In the genomic region with DNA sequence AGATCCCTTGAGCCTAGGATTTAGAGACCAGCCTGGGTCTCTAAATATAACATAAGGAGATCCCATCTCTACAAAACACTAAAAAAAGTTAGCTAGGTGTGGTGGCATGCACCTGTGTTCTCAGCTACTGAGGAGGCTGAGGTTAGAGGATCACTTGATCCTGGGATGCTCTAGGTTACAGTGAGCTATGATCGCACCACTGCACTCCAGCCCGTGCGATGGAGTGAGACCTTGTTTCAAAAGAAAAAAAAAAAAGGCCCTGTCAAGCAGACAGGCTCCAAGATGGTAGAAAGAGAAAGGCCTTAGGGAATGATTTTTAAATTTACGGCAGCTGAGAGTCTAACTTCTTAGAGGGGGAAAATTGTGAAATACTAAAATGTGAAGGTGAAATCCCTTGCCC, we compare ENCODE assay signal across 1 cellular context.
TF ChIP-seq lines count a peak whose summit lies in the region.

No MANE protein-coding gene starts in this region.

TF ChIP-seq in K562, 482 proteins besides CTCF, POLR2A, EP300 and RAD21:
- TF ChIP-seq BHLHE40 (IDR thresholded peaks at IDR 0.05; ENCODE audit: low read length): no peak
- TF ChIP-seq RUNX1 (IDR thresholded peaks at IDR 0.05; ENCODE audit: low read depth): no peak
- TF ChIP-seq, protein P1, sequence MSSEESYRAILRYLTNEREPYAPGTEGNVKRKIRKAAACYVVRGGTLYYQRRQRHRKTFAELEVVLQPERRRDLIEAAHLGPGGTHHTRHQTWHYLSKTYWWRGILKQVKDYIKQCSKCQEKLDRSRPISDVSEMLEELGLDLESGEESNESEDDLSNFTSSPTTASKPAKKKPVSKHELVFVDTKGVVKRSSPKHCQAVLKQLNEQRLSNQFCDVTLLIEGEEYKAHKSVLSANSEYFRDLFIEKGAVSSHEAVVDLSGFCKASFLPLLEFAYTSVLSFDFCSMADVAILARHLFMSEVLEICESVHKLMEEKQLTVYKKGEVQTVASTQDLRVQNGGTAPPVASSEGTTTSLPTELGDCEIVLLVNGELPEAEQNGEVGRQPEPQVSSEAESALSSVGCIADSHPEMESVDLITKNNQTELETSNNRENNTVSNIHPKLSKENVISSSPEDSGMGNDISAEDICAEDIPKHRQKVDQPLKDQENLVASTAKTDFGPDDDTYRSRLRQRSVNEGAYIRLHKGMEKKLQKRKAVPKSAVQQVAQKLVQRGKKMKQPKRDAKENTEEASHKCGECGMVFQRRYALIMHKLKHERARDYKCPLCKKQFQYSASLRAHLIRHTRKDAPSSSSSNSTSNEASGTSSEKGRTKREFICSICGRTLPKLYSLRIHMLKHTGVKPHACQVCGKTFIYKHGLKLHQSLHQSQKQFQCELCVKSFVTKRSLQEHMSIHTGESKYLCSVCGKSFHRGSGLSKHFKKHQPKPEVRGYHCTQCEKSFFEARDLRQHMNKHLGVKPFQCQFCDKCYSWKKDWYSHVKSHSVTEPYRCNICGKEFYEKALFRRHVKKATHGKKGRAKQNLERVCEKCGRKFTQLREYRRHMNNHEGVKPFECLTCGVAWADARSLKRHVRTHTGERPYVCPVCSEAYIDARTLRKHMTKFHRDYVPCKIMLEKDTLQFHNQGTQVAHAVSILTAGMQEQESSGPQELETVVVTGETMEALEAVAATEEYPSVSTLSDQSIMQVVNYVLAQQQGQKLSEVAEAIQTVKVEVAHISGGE (CRISPR knock-in tag; IDR thresholded peaks at IDR 0.05): peak in 1 of 3 experiments; percentile 12; a peak in 1 of 6 replicates
- TF ChIP-seq ESRRB (CRISPR knock-in tag; IDR thresholded peaks at IDR 0.05; ENCODE audit: borderline replicate concordance): no peak
- TF ChIP-seq C11orf30 (IDR thresholded peaks at IDR 0.05; ENCODE audit: low read depth): no peak
- no peak for TF ChIP-seq CHD1 (IDR thresholded peaks at IDR 0.05; ENCODE audit: low read length)
